In the genomic region with DNA sequence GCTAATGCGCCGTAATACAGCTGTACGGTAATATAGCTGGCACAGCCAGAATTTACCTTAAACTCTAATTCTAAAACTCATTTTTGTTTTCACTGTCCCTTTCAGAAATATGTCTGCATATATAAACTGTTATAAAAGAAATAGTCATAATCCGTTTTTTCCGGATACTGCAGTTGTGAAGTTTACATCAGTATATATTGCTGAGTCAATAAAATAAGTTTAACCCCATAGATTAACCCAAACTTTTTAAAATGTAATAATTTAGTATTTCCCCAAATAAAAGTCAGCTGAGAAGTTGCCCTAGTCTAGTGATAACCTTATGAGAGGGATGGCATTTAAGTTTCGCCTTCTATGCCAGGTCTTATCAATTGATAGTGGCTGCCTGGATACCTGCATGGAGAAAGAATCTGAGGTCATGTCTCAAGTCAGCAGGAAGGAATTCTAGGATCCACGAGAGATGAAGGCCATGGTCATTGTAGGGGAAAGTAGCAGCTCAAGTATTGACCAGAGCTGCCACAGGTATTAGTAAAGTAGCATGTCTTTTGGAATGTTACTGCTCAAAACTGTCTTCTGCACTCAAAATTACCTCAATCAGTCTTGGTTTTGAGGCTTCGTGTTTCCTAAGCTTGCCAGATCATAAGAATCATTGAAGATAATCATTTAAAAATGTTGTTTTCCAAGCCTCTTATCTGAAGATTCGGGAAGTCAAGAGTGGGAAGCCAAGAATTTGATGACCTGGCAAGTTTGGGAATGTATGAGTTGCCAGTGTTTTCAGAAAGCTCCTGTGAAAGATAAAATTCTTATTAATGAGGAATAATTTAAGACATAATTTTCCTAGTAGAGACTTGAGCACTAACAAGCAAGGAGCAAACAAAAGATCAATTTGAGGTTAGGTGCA, we compare ENCODE assay signal across 19 cellular contexts. TPM values are rescaled to one million over a fixed set of nuclear protein-coding genes. Genes with fewer than 3 reads are reported as not detected.
DNase-seq lines count a peak whose midpoint lies in the region; ATAC-seq and TF ChIP-seq lines count a peak whose summit lies in the region.
"Had no signal": no experiment of that assay in that cellular context is flagged by ENCODE, and none has a peak within 500 bp of the region (broad histone marks: within the 10 kb centered on the region; RNA-seq: fewer than 3 reads in every experiment).

No MANE protein-coding gene starts in this region.

- H3K4me3 ChIP-seq in IMR-90 (ENCODE audit: insufficient read depth, low read depth, low read length), result no peak overlapping the region
- H3K4me3 ChIP-seq in fibroblast of the aortic adventitia (ENCODE audit: low read depth, low read length), result no peak overlapping the region
- H3K4me3 ChIP-seq in mammary epithelial cell (replicated peaks in 1 of 3; ENCODE audit: insufficient read depth in 1 of 3, low read depth in 2 of 3, low read length in 3 of 3), result no peak overlapping the region
- H3K4me3 ChIP-seq: GM23338 had no signal

- no peak overlapping the region for H2BK5ac ChIP-seq in IMR-90 (ENCODE audit: low read depth, low read length, poor library complexity, severe bottlenecking)

- H3K79me2 ChIP-seq in mammary epithelial cell (ENCODE audit: insufficient read depth, low read length), result no peaks in the 10 kb centered on the region

- POLR2A ChIA-PET in IMR-90 (lab: Charles Lee; ENCODE audit: unreplicated experiment), result no interaction called here

- H3K36me3 ChIP-seq in IMR-90 (ENCODE audit: control insufficient read depth, insufficient read depth, low read length), result no peaks in the 10 kb centered on the region
- no peaks in the 10 kb centered on the region for H3K36me3 ChIP-seq in mammary epithelial cell (ENCODE audit: insufficient read depth, low read length)

- CTCF ChIA-PET in IMR-90 (lab: Yijun Ruan, JAX) (no interaction called here), mammary epithelial cell (lab: Charles Lee; ENCODE audit: low non-redundant PET) (no interaction called here)

- no peak for ATAC-seq in IMR-90 (ENCODE audit: low read depth)
- no peak for ATAC-seq in GM19463 (IDR thresholded peaks at IDR 0.05; ENCODE audit: unreplicated experiment)
- ATAC-seq: GM23338 had no signal

- H2AK9ac ChIP-seq in IMR-90 (replicated peaks; ENCODE audit: low read depth, low read length, poor library complexity), result no peak overlapping the region

- no peak overlapping the region for H3K4me2 ChIP-seq in IMR-90 (ENCODE audit: low read depth, low read length)
- H3K4me2 ChIP-seq in mammary epithelial cell (ENCODE audit: insufficient read depth, low read depth, low read length), result no peak overlapping the region
- H3K4me2 ChIP-seq: GM23338 had no signal

- H3K79me1 ChIP-seq in IMR-90 (ENCODE audit: low read depth in 1 of 2, low read length in 2 of 2), result no peaks in the 10 kb centered on the region

- TF ChIP-seq RAD21 in IMR-90 (IDR thresholded peaks at IDR 0.05; ENCODE audit: low read length), result no peak

- H3K56ac ChIP-seq in IMR-90 (ENCODE audit: extremely low read depth, insufficient read depth, low read length), result no peak overlapping the region

- no peak overlapping the region for H4K91ac ChIP-seq in IMR-90 (ENCODE audit: insufficient read depth, low read depth, low read length)

- H3K9me1 ChIP-seq in IMR-90 (ENCODE audit: insufficient read depth, low read length), result 0 out of 2 replicates have a peak, but pooled peaks cover 10% of the 10 kb centered on the region

- H2AK5ac ChIP-seq in IMR-90 (ENCODE audit: low read depth, low read length), result no peak overlapping the region

- no peak overlapping the region for H2BK20ac ChIP-seq in IMR-90 (ENCODE audit: low read depth, low read length)

- no peak for TF ChIP-seq POLR2A in IMR-90 (IDR thresholded peaks at IDR 0.05; ENCODE audit: low read depth, low read length)

- no peak overlapping the region for H3K14ac ChIP-seq in IMR-90 (replicated peaks; ENCODE audit: low read depth, low read length)

- H3K18ac ChIP-seq in IMR-90 (ENCODE audit: low read depth, low read length), result no peak overlapping the region

- no peak overlapping the region for H4K8ac ChIP-seq in IMR-90 (ENCODE audit: low read depth in 2 of 2, low read length in 2 of 2)

- WGBS in IMR-90 (ENCODE audit: extremely low coverage in 2 of 2, insufficient read length in 1 of 2), 2 experiments, result 75% methylated on average over 1 of the region's 9 CpGs; no CpG with 5 or more reads in 1 of the 2 experiments
- WGBS in mammary epithelial cell (ENCODE audit: low coverage, missing lambda C conversion rate), result 79% methylated on average over 9 of the region's 9 CpGs

- H3K27me3 ChIP-seq in IMR-90 (ENCODE audit: control insufficient read depth, insufficient read depth, low read length) (no peaks in the 10 kb centered on the region), mammary epithelial cell (ENCODE audit: insufficient read depth, low read length) (no peaks in the 10 kb centered on the region)

- TF ChIP-seq CTCF in IMR-90 (conservative IDR thresholded peaks at IDR 0.05; ENCODE audit: low read depth, low read length), result no peak
- TF ChIP-seq CTCF in fibroblast of the aortic adventitia (IDR thresholded peaks at IDR 0.05; ENCODE audit: insufficient read depth, low read length), result no peak
- no peak for TF ChIP-seq CTCF in mammary epithelial cell (conservative IDR thresholded peaks at IDR 0.05 in 1 of 2, IDR thresholded peaks at IDR 0.05 in 1 of 2; ENCODE audit: extremely low read depth in 1 of 2, insufficient read depth in 1 of 2, low read depth in 1 of 2, low read length in 2 of 2)

- BruUV-seq in IMR-90 (replicated peaks; lab: Mats Ljungman, UMichigan) (no TSS peak), mammary epithelial cell (replicated peaks; lab: Mats Ljungman, UMichigan) (no TSS peak)

- no peak overlapping the region for H2BK15ac ChIP-seq in IMR-90 (ENCODE audit: low read depth, low read length)

- DNase-seq in IMR-90, result no peak
- DNase-seq in amniotic epithelial cell (ENCODE audit: low read depth), result peak; percentile 48
- DNase-seq in fibroblast of the aortic adventitia (ENCODE audit: low read depth), result peak; percentile 62
- DNase-seq in putamen (ENCODE audit: low spot score), result no peak
- no peak for DNase-seq in mammary epithelial cell
- no peak for DNase-seq in stimulated activated CD4-positive, alpha-beta T cell treated with anti-CD3 and anti-CD28 coated beads, Interleukin-4, amount 100 ng/mL, for 1 hour
- DNase-seq: AML-193; Caco-2; CD4-positive, alpha-beta T cell; DMS153; DMS79; GDM1; HCEC 1CT had no signal

- no peaks in the 10 kb centered on the region for H4K20me1 ChIP-seq in IMR-90 (ENCODE audit: insufficient read depth, low read length)
- H4K20me1 ChIP-seq in mammary epithelial cell (ENCODE audit: insufficient read depth, low read length), result no peaks in the 10 kb centered on the region

- H4K5ac ChIP-seq in IMR-90 (ENCODE audit: low read depth, low read length), result no peak overlapping the region

- intact Hi-C loops in IMR-90 (cut with micrococcal nuclease), result no loop called here
- intact Hi-C loops in mammary epithelial cell (cut with micrococcal nuclease), result no loop called here

- H3K27ac ChIP-seq in IMR-90 (ENCODE audit: insufficient read depth, low read length) (no peak overlapping the region), mammary epithelial cell (ENCODE audit: insufficient read depth, low read depth, low read length) (no peak overlapping the region)
- H3K27ac ChIP-seq: C4-2B had no signal

- H2AFZ ChIP-seq in IMR-90 (replicated peaks; ENCODE audit: low read length, poor library complexity) (no peak overlapping the region), mammary epithelial cell (ENCODE audit: low read depth, low read length) (no peak overlapping the region)
- H2AFZ ChIP-seq: GM23338 had no signal

- H3K9ac ChIP-seq in IMR-90 (ENCODE audit: low read depth, low read length) (no peak overlapping the region), mammary epithelial cell (ENCODE audit: insufficient read depth, low read length) (no peak overlapping the region)

- no peak overlapping the region for H3K4ac ChIP-seq in IMR-90 (ENCODE audit: low read depth, low read length)

- dilution Hi-C loops in IMR-90 (cut with HindIII; ENCODE audit: low sequenced_read_pairs, unreplicated experiment) (no loop called here), mammary epithelial cell (cut with HindIII; ENCODE audit: low sequenced_read_pairs) (no loop called here)

- H3K9me3 ChIP-seq in IMR-90 (ENCODE audit: control insufficient read depth, insufficient read depth, low read length), result no peaks in the 10 kb centered on the region; the same call in 1 of the 2 replicates
- no peaks in the 10 kb centered on the region for H3K9me3 ChIP-seq in mammary epithelial cell (replicated peaks; ENCODE audit: insufficient read depth, low read length)
- H3K9me3 ChIP-seq: Caco-2 had no signal

- in situ Hi-C loops in IMR-90 (cut with MboI; ENCODE audit: low sequenced_read_pairs), result no loop called here
- in situ Hi-C loops in mammary epithelial cell (cut with MboI; ENCODE audit: low sequenced_read_pairs in 2 of 2), result no loop called here

- H2BK120ac ChIP-seq in IMR-90 (ENCODE audit: low read depth, low read length), result no peak overlapping the region

- H3K23ac ChIP-seq in IMR-90 (ENCODE audit: low read depth, low read length), result no peak overlapping the region

- peaks cover 13% of the 10 kb centered on the region for H3K4me1 ChIP-seq in IMR-90 (ENCODE audit: control insufficient read depth, insufficient read depth, low read length)
- H3K4me1 ChIP-seq in mammary epithelial cell (ENCODE audit: insufficient read depth, low read length), result peaks cover 7% of the 10 kb centered on the region

TF ChIP-seq in IMR-90, 13 proteins besides CTCF, POLR2A, EP300 and RAD21:
- TF ChIP-seq MAZ (IDR thresholded peaks at IDR 0.05; ENCODE audit: borderline replicate concordance, low read depth, low read length), result no peak
- no peak for TF ChIP-seq SMC3 (IDR thresholded peaks at IDR 0.05; ENCODE audit: low read depth, low read length)
- no peak for TF ChIP-seq RFX5 (IDR thresholded peaks at IDR 0.05; ENCODE audit: low read depth, low read length)
- peak; percentile 87 for TF ChIP-seq MAFK (IDR thresholded peaks at IDR 0.05; ENCODE audit: low read depth, low read length)
- no peak for TF ChIP-seq CEBPB (IDR thresholded peaks at IDR 0.05; ENCODE audit: low read depth, low read length)

RNA-seq across cellular contexts. Expression of a gene that starts 10.8 kb away (rescaled TPM):
- total RNA-seq in IMR-90 (2012; rRNA removed), result not detected in 2 replicates
- not detected in 2 replicates for polyA plus RNA-seq in IMR-90 (2012; rRNA removed)
- polyA plus RNA-seq in IMR-90 (2012; cell fraction: cytosol; rRNA removed), result not detected in 2 replicates
- not detected in 2 replicates for polyA plus RNA-seq in IMR-90 (2012; cell fraction: nucleus; rRNA removed; ENCODE audit: low replicate concordance)
- not detected in 2 replicates for total RNA-seq in fibroblast of the aortic adventitia (ENCODE audit: low replicate concordance)
- total RNA-seq in mammary epithelial cell, result not detected
- not detected for polyA plus RNA-seq in mammary epithelial cell
- polyA minus RNA-seq in mammary epithelial cell, result not detected
- total RNA-seq: Caco-2; CD4-positive, alpha-beta T cell; Daoy; GM23338; HT-29 had no signal
- polyA plus RNA-seq: BJ, GM23338 had no signal

Comparison
In these comparisons a context has a peak if more than half of its experiments do, and no peak if none do; other contexts are left out.
1. DNase-seq: peak in amniotic epithelial cell (single experiment) and fibroblast of the aortic adventitia (single experiment); none in IMR-90 (single experiment), putamen (single experiment), mammary epithelial cell (single experiment) and stimulated activated CD4-positive, alpha-beta T cell treated with anti-CD3 and anti-CD28 coated beads, Interleukin-4, amount 100 ng/mL, for 1 hour (single experiment).